19 cellular contexts compared by ENCODE assay signal in genomic region chr20:54140927-54141566, GRCh38. TPM values are rescaled to one million over a fixed set of nuclear protein-coding genes. Genes with fewer than 3 reads are reported as not detected.
DNase-seq lines count a peak whose midpoint lies in the region; ATAC-seq, FAIRE-seq and TF ChIP-seq lines count a peak whose summit lies in the region.
"Had no signal": no experiment of that assay in that cellular context is flagged by ENCODE, and none has a peak within 500 bp of the region (broad histone marks: within the 10 kb centered on the region; RNA-seq: fewer than 3 reads in every experiment).

No MANE protein-coding gene starts in this region.

- intact Hi-C loops in Caco-2 (cut with micrococcal nuclease; ENCODE audit: unreplicated experiment): loop anchor here (1.0 to 2.0 kb wide), 3 partner anchors 8 to 18 kb away; no protein-coding TSS in a partner anchor

- CTCF ChIA-PET in Caco-2 (lab: Charles Lee): no interaction called here

- no peaks in the 10 kb centered on the region for H3K36me3 Mint-ChIP-seq in Caco-2 (ENCODE audit: insufficient read depth, unreplicated experiment)
- H3K36me3 Mint-ChIP-seq in nephron progenitor cell (ENCODE audit: low read depth): no peaks in the 10 kb centered on the region
- H3K36me3 Mint-ChIP-seq: memory B cell had no signal

- H2AFZ ChIP-seq in keratinocyte (ENCODE audit: control insufficient read depth, low read length): no peak overlapping the region

- no peaks in the 10 kb centered on the region for H3K79me2 ChIP-seq in keratinocyte (ENCODE audit: control insufficient read depth, insufficient read depth, low read length)

- peak in 1 of 2 experiments; percentile 52 for DNase-seq in Caco-2
- DNase-seq in LHCN-M2 (ENCODE audit: low read depth): peak; percentile 66
- DNase-seq in astrocyte of the cerebellum (ENCODE audit: low read depth): peak; percentile 65
- DNase-seq in keratinocyte (ENCODE audit: low read depth, low spot score): no peak
- no peak for DNase-seq in DMS 273 treated with DMSO at 0.1 percent for 48 hours (lab: John Stamatoyannopoulos, UW)
- DNase-seq in nephron progenitor cell: no peak
- DNase-seq: BE2C; KG1; NCI-H1436 treated with DMSO at 0.1 percent for 48 hours; NCI-H510A; stimulated activated naive CD4-positive, alpha-beta T cell treated with Interleukin-2 at 50 U/mL for 16 hours; upper lobe of right lung had no signal

- H3K4me1 ChIP-seq in Caco-2 (peaks cover 34% of the 10 kb centered on the region), keratinocyte (ENCODE audit: control insufficient read depth, extremely low read depth, insufficient read depth, low read length) (peaks cover 24% of the 10 kb centered on the region)
- H3K4me1 ChIP-seq: BE2C, HAP-1, upper lobe of right lung had no signal

- H3K9ac ChIP-seq in keratinocyte (ENCODE audit: control insufficient read depth, extremely low read depth, insufficient read depth, low read length): no peak overlapping the region

- in situ Hi-C loops in astrocyte of the cerebellum (cut with HindIII; ENCODE audit: low sequenced_read_pairs): no loop called here

- no peaks in the 10 kb centered on the region for H4K20me1 ChIP-seq in keratinocyte (ENCODE audit: control insufficient read depth, extremely low read depth, insufficient read depth, low read length)

- H3K9me3 Mint-ChIP-seq in Caco-2 (ENCODE audit: unreplicated experiment): no peaks in the 10 kb centered on the region
- H3K9me3 Mint-ChIP-seq in nephron progenitor cell: peaks cover 8% of the 10 kb centered on the region
- H3K9me3 Mint-ChIP-seq: memory B cell had no signal

- peak; percentile 81 for FAIRE-seq in keratinocyte (lab: Jason Lieb, UNC)
- FAIRE-seq: frontal cortex had no signal

- H3K36me3 ChIP-seq in Caco-2 (ENCODE audit: control insufficient read depth, insufficient read depth, low read length) (no peaks in the 10 kb centered on the region), keratinocyte (ENCODE audit: control insufficient read depth in 2 of 2, extremely low read depth in 1 of 2, insufficient read depth in 2 of 2, low read length in 2 of 2) (no peaks in the 10 kb centered on the region)
- H3K36me3 ChIP-seq: BE2C, HAP-1, neutrophil, upper lobe of right lung had no signal

- no peak overlapping the region for H3K4me2 ChIP-seq in keratinocyte (ENCODE audit: control insufficient read depth, extremely low read depth, insufficient read depth, low read depth, low read length)

- H3K27me3 Mint-ChIP-seq in Caco-2 (ENCODE audit: insufficient read depth, unreplicated experiment): no peaks in the 10 kb centered on the region
- H3K27me3 Mint-ChIP-seq in nephron progenitor cell (ENCODE audit: low read depth, poor library complexity): peaks cover 6% of the 10 kb centered on the region

- H3K4me3 ChIP-seq in Caco-2 (ENCODE audit: low read depth, low read length) (no peak overlapping the region), astrocyte of the cerebellum (ENCODE audit: low read depth, low read length) (no peak overlapping the region), keratinocyte (ENCODE audit: control insufficient read depth in 2 of 3, extremely low read depth in 1 of 3, insufficient read depth in 2 of 3, low read depth in 1 of 3, low read length in 3 of 3) (no peak overlapping the region)
- H3K4me3 ChIP-seq: HAP-1, upper lobe of right lung had no signal

- POLR2A ChIA-PET in Caco-2 (lab: Charles Lee): interaction anchor here (0.6 kb wide), 1 partner anchor 491 kb away, joined by 3 read pairs; no protein-coding TSS in a partner anchor

- H3K9me1 ChIP-seq in keratinocyte (ENCODE audit: control insufficient read depth, extremely low read depth, insufficient read depth, low read length): no peaks in the 10 kb centered on the region

- H3K27me3 ChIP-seq in Caco-2 (replicated peaks; ENCODE audit: control insufficient read depth, insufficient read depth, low read length): no peaks in the 10 kb centered on the region
- H3K27me3 ChIP-seq in keratinocyte (ENCODE audit: control insufficient read depth, extremely low read depth, insufficient read depth, low read length): no peaks in the 10 kb centered on the region

- H3K27ac ChIP-seq in keratinocyte (ENCODE audit: control insufficient read depth, insufficient read depth, low read length): peak overlapping the region; percentile 80
- H3K27ac ChIP-seq: neutrophil, upper lobe of right lung had no signal

- H3K4me1 Mint-ChIP-seq in Caco-2 (ENCODE audit: low read depth, unreplicated experiment) (peaks cover 4% of the 10 kb centered on the region), nephron progenitor cell (no peaks in the 10 kb centered on the region)
- H3K4me1 Mint-ChIP-seq: memory B cell had no signal

- peak overlapping the region; percentile 14 for H3K27ac Mint-ChIP-seq in Caco-2 (ENCODE audit: unreplicated experiment)
- H3K27ac Mint-ChIP-seq in nephron progenitor cell: no peak overlapping the region
- H3K27ac Mint-ChIP-seq: memory B cell had no signal

- no peak overlapping the region for H3K4me3 Mint-ChIP-seq in Caco-2 (ENCODE audit: unreplicated experiment)
- H3K4me3 Mint-ChIP-seq in nephron progenitor cell: no peak overlapping the region
- H3K4me3 Mint-ChIP-seq: memory B cell had no signal

- BruUV-seq in Caco-2 (replicated peaks; lab: Mats Ljungman, UMichigan): no TSS peak

- no peaks in the 10 kb centered on the region for H3K9me3 ChIP-seq in Caco-2
- peaks cover 2% of the 10 kb centered on the region for H3K9me3 ChIP-seq in keratinocyte (ENCODE audit: control insufficient read depth, low read depth, low read length)
- H3K9me3 ChIP-seq: BE2C, HAP-1, neutrophil, upper lobe of right lung had no signal

- no peak for TF ChIP-seq CTCF in Caco-2 (IDR thresholded peaks at IDR 0.05; ENCODE audit: insufficient read depth in 1 of 2, low read depth in 1 of 2, low read length in 1 of 2, severe bottlenecking in 1 of 2, unreplicated experiment in 1 of 2)
- no peak for TF ChIP-seq CTCF in astrocyte of the cerebellum (IDR thresholded peaks at IDR 0.05; ENCODE audit: low read depth, low read length, missing control alignments)
- no peak for TF ChIP-seq CTCF in keratinocyte (optimal IDR thresholded peaks at IDR 0.05 in 1 of 3, IDR thresholded peaks at IDR 0.05 in 1 of 3, conservative IDR thresholded peaks at IDR 0.05 in 1 of 3; ENCODE audit: extremely low read depth in 1 of 3, insufficient read depth in 2 of 3, low read length in 3 of 3)
- TF ChIP-seq CTCF in nephron progenitor cell (IDR thresholded peaks at IDR 0.05): no peak

- dilution Hi-C loops in keratinocyte (cut with MboI; ENCODE audit: extremely low pct_ligation_motif_present, low sequenced_read_pairs): no loop called here

- no peak for ATAC-seq in GM18858 (IDR thresholded peaks at IDR 0.05; ENCODE audit: unreplicated experiment)
- no peak for ATAC-seq in GM19455 (IDR thresholded peaks at IDR 0.05; ENCODE audit: unreplicated experiment)
- ATAC-seq: upper lobe of right lung had no signal

RNA-seq across cellular contexts. Expression of gene CYP24A1, which starts 32.7 kb away (rescaled TPM):
- total RNA-seq in Caco-2 (2022): 3.6 and 3.7 TPM in 2 replicates
- total RNA-seq in LHCN-M2 (2014; rRNA removed): 0.51 TPM in 1 of 2 replicates, not detected in the other
- not detected for polyA plus RNA-seq in LHCN-M2 (2012)
- 7.3 to 18.2 TPM (median 7.7 TPM) in 3 replicates for polyA plus RNA-seq in keratinocyte
- polyA plus RNA-seq in keratinocyte (2011; ENCODE audit: low read depth): not detected
- polyA plus RNA-seq in keratinocyte (2011; cell fraction: cytosol; rRNA removed): 4.8 and 7.8 TPM in 2 replicates
- polyA plus RNA-seq in keratinocyte (2011; cell fraction: nucleus; rRNA removed): 34.1 and 38.0 TPM in 2 replicates
- 5.9 TPM in 1 of 2 replicates, not detected in the other for polyA plus RNA-seq in keratinocyte (2012; ENCODE audit: low replicate concordance)
- 21.2 to 41.0 TPM (median 33.8 TPM) in 3 replicates for polyA minus RNA-seq in keratinocyte
- polyA minus RNA-seq in keratinocyte (2011; cell fraction: cytosol; rRNA and poly(A)+ RNA removed): 27.0 TPM
- 18.9 and 23.8 TPM in 2 replicates for polyA minus RNA-seq in keratinocyte (2011; cell fraction: nucleus; rRNA and poly(A)+ RNA removed)
- total RNA-seq: OCI-LY7 had no signal

Comparison
In these comparisons a context has a peak if more than half of its experiments do, and no peak if none do; other contexts are left out.
1. DNase-seq: peak in LHCN-M2 (single experiment) and astrocyte of the cerebellum (single experiment); none in keratinocyte (single experiment), DMS 273 treated with DMSO at 0.1 percent for 48 hours (single experiment) and nephron progenitor cell (single experiment).